In genomic region chr10:103966671-103967432, GRCh38 we compare ENCODE assay signal across 1 cellular context.
TF ChIP-seq lines count a peak whose summit lies in the region.

TSS of gene SLK (plus strand) at chr10:103967140. CDS start at chr10:103967746, 606 bp downstream.

TF ChIP-seq in HepG2, 621 proteins besides CTCF, POLR2A, EP300 and RAD21 (continued from another document and continues in another):
- TF ChIP-seq HMGXB3 (CRISPR knock-in tag; IDR thresholded peaks at IDR 0.05; ENCODE audit: borderline replicate concordance) (no peak), RERE (CRISPR knock-in tag; IDR thresholded peaks at IDR 0.05; ENCODE audit: low read depth) (no peak), ZNF777 (CRISPR knock-in tag; IDR thresholded peaks at IDR 0.05) (peak; percentile 99), E2F1 (CRISPR knock-in tag; IDR thresholded peaks at IDR 0.05) (no peak), PHB2 (IDR thresholded peaks at IDR 0.05; ENCODE audit: partially characterized antibody) (no peak), PRMT3 (CRISPR knock-in tag; IDR thresholded peaks at IDR 0.05; ENCODE audit: borderline replicate concordance, low read depth) (no peak), ZNF564 (CRISPR knock-in tag; IDR thresholded peaks at IDR 0.05) (no peak), ZNF282 (IDR thresholded peaks at IDR 0.05; ENCODE audit: partially characterized antibody) (no peak), IKZF5 (CRISPR knock-in tag; IDR thresholded peaks at IDR 0.05) (no peak), ZNF800 (CRISPR knock-in tag; IDR thresholded peaks at IDR 0.05) (no peak), ZBTB34 (CRISPR knock-in tag; IDR thresholded peaks at IDR 0.05) (no peak), ZSCAN22 (CRISPR knock-in tag; IDR thresholded peaks at IDR 0.05) (no peak), RBM39 (IDR thresholded peaks at IDR 0.05; ENCODE audit: low read depth, low read length, poor library complexity, severe bottlenecking) (no peak), U2AF1 (optimal IDR thresholded peaks at IDR 0.05; ENCODE audit: low read depth, low read length) (no peak), FOXK1 (CRISPR knock-in tag; IDR thresholded peaks at IDR 0.05; ENCODE audit: borderline replicate concordance, low read depth) (peak; percentile 12; the same call in 1 of the 2 replicates), ZNF609 (CRISPR knock-in tag; IDR thresholded peaks at IDR 0.05; ENCODE audit: borderline replicate concordance) (no peak), ZNF562 (CRISPR knock-in tag; IDR thresholded peaks at IDR 0.05; ENCODE audit: borderline replicate concordance) (no peak), ETS1 (CRISPR knock-in tag; IDR thresholded peaks at IDR 0.05) (no peak), STAT5B (CRISPR knock-in tag; IDR thresholded peaks at IDR 0.05) (no peak), MZF1 (CRISPR knock-in tag; IDR thresholded peaks at IDR 0.05; ENCODE audit: borderline replicate concordance) (no peak), ZNF251 (CRISPR knock-in tag; IDR thresholded peaks at IDR 0.05) (no peak), TCF7L2 (IDR thresholded peaks at IDR 0.05; ENCODE audit: low read depth, low read length) (no peak), ZBTB37 (CRISPR knock-in tag; IDR thresholded peaks at IDR 0.05) (no peak), ZBTB21 (CRISPR knock-in tag; IDR thresholded peaks at IDR 0.05) (no peak), CHD4 (IDR thresholded peaks at IDR 0.05; ENCODE audit: borderline replicate concordance, low read length) (no peak), RFX5 (IDR thresholded peaks at IDR 0.05; ENCODE audit: low read depth, low read length) (no peak), HNF1B (CRISPR knock-in tag; IDR thresholded peaks at IDR 0.05) (peak; percentile 64; the same call in 1 of the 2 replicates)
